8 cellular contexts compared by ENCODE assay signal in genomic region chr1:155083865-155084721, GRCh38. TPM values are rescaled to one million over a fixed set of nuclear protein-coding genes. Genes with fewer than 3 reads are reported as not detected.
DNase-seq lines count a peak whose midpoint lies in the region; ATAC-seq, FAIRE-seq and TF ChIP-seq lines count a peak whose summit lies in the region.

No MANE protein-coding gene starts in this region.

- H3K27me3 ChIP-seq in CD8-positive, alpha-beta memory T cell (ENCODE audit: insufficient read depth, low read length, poor library complexity, severe bottlenecking), result peaks cover 43% of the 10 kb centered on the region
- peaks cover 26 to 52% of the 10 kb centered on the region in 2 experiments for H3K27me3 ChIP-seq in HepG2 (ENCODE audit: control insufficient read depth in 1 of 2, insufficient read depth in 2 of 2, low read length in 2 of 2)
- peaks cover 51% of the 10 kb centered on the region for H3K27me3 ChIP-seq in transverse colon

- ATAC-seq in GM18511 (IDR thresholded peaks at IDR 0.05; ENCODE audit: unreplicated experiment), result peak; percentile 2
- peak; percentile 2 for ATAC-seq in HepG2
- no peak for ATAC-seq in HG02938 (IDR thresholded peaks at IDR 0.05; ENCODE audit: unreplicated experiment)

- peaks cover 0 to 2% (median 0%) of the 10 kb centered on the region in 5 donors for H3K9me3 Mint-ChIP-seq in CD8-positive, alpha-beta memory T cell

- no peak overlapping the region for H3K9ac ChIP-seq in HepG2 (ENCODE audit: insufficient read depth, low read depth, low read length)

- no peaks in the 10 kb centered on the region for H3K36me3 ChIP-seq in CD8-positive, alpha-beta memory T cell (ENCODE audit: insufficient read depth, low read length)
- H3K36me3 ChIP-seq in HepG2 (replicated peaks in 1 of 2; ENCODE audit: control insufficient read depth in 1 of 2, insufficient read depth in 2 of 2, low read length in 2 of 2) (no peaks in the 10 kb centered on the region), transverse colon (no peaks in the 10 kb centered on the region)

- H3K9me3 ChIP-seq in CD8-positive, alpha-beta memory T cell (ENCODE audit: low read length), result no peaks in the 10 kb centered on the region
- H3K9me3 ChIP-seq in HepG2 (ENCODE audit: low read length), result no peaks in the 10 kb centered on the region
- no peaks in the 10 kb centered on the region for H3K9me3 ChIP-seq in transverse colon

- peaks cover 4% of the 10 kb centered on the region; the same call in 1 of the 2 replicates for H4K20me1 ChIP-seq in HepG2 (ENCODE audit: insufficient read depth, low read length)

- peaks cover 65% of the 10 kb centered on the region for H3K4me1 ChIP-seq in CD8-positive, alpha-beta memory T cell (ENCODE audit: insufficient read depth, low read length)
- peaks cover 91% of the 10 kb centered on the region for H3K4me1 ChIP-seq in HepG2 (ENCODE audit: insufficient read depth, low read length)
- peaks cover 50 to 68% (median 65%) of the 10 kb centered on the region in 4 donors for H3K4me1 ChIP-seq in transverse colon

- H3K36me3 Mint-ChIP-seq in CD8-positive, alpha-beta memory T cell, result peaks cover 0 to 5% (median 2%) of the 10 kb centered on the region in 3 donors

- TF ChIP-seq EP300 in HepG2 (IDR thresholded peaks at IDR 0.05; ENCODE audit: low read depth in 2 of 2, low read length in 2 of 2) (no peak), HepG2 (CRISPR knock-in tag; IDR thresholded peaks at IDR 0.05; ENCODE audit: borderline replicate concordance) (no peak), transverse colon (IDR thresholded peaks at IDR 0.05; ENCODE audit: low read depth) (no peak)

- CTCF ChIA-PET in CD8-positive, alpha-beta memory T cell (lab: Charles Lee), result interaction anchor here (0.8 to 4.8 kb wide), 25 partner anchors 8 to 525 kb away, joined by 3 to 107 read pairs (median 5); partner anchors contain the start of genes ADAM15, DPM3, EFNA4 and FLAD1
- CTCF ChIA-PET in HepG2 (lab: Yijun Ruan, JAX; ENCODE audit: low intra/inter-chr PET ratio, low total read pairs), result interaction anchor here (0.8 to 2.9 kb wide), 8 partner anchors 13 to 83 kb away, joined by 3 to 39 read pairs (median 4); partner anchors contain the start of genes ADAM15, EFNA4 and ZBTB7B

- WGBS in HepG2 (ENCODE audit: low lambda C conversion rate), result 27% methylated on average over 11 of the region's 21 CpGs
- WGBS in transverse colon (ENCODE audit: low coverage in 1 of 2), 2 donors, result 3 to 20% methylated on average over 4 to 21 of the region's 21 CpGs

- peak overlapping the region; percentile 99 for H3K4me3 ChIP-seq in CD8-positive, alpha-beta memory T cell (ENCODE audit: low read length)
- H3K4me3 ChIP-seq in astrocyte of the spinal cord (ENCODE audit: low read depth, low read length), result peak overlapping the region; percentile 78
- peak overlapping the region in 2 of 3 experiments; percentile 75 to 89; a peak in 3 of 6 replicates for H3K4me3 ChIP-seq in HepG2 (replicated peaks in 1 of 3; ENCODE audit: insufficient read depth in 1 of 3, low read depth in 2 of 3, low read length in 3 of 3)
- H3K4me3 ChIP-seq in transverse colon, result peak overlapping the region in 2 of 4 donors; percentile 58 to 78

- H3K79me2 ChIP-seq in HepG2 (ENCODE audit: insufficient read depth, low read length), result no peaks in the 10 kb centered on the region

- FAIRE-seq in HepG2 (lab: Jason Lieb, UNC), result no peak

- POLR2A ChIA-PET in CD8-positive, alpha-beta memory T cell (lab: Charles Lee), result interaction anchor here (1.0 to 2.2 kb wide), 6 partner anchors 13 to 110 kb away, joined by 3 to 15 read pairs (median 4); partner anchors contain the start of gene EFNA4
- POLR2A ChIA-PET in HepG2 (lab: Yijun Ruan, JAX), result interaction anchor here (0.8 to 2.7 kb wide), 13 partner anchors 9 to 123 kb away, joined by 3 to 19 read pairs (median 5); partner anchors contain the start of genes EFNA4 and KRTCAP2

- intact Hi-C loops in HepG2 (cut with micrococcal nuclease; ENCODE audit: unreplicated experiment) (loop anchor here (1.0 to 10.0 kb wide), 3 partner anchors 22 to 179 kb away; no protein-coding TSS in a partner anchor), transverse colon (cut with DNase I; ENCODE audit: low total_unique reads) (loop anchor here (1.0 to 10.0 kb wide), 2 partner anchors 21 to 599 kb away; partner anchors contain the start of gene EFNA4)

- H3K4me3 Mint-ChIP-seq in CD8-positive, alpha-beta memory T cell, result peak overlapping the region; percentile 86 to 98 (median 92)

- H3K27ac ChIP-seq in CD8-positive, alpha-beta memory T cell (ENCODE audit: low read depth, low read length), result no peak overlapping the region
- H3K27ac ChIP-seq in HepG2 (ENCODE audit: extremely low read length, insufficient read depth, low read length) (no peak overlapping the region), transverse colon (peak overlapping the region; percentile 90 to 94 (median 92))

- H3K4me2 ChIP-seq in HepG2 (ENCODE audit: low read depth, low read length), result peak overlapping the region; percentile 98

- H3K27me3 Mint-ChIP-seq in CD8-positive, alpha-beta memory T cell, result peaks cover 39 to 44% of the 10 kb centered on the region in 2 donors

- BruUV-seq in HepG2 (replicated peaks; lab: Mats Ljungman, UMichigan), result no TSS peak

- no peak overlapping the region for H2AFZ ChIP-seq in HepG2 (ENCODE audit: low read length)

- H3K27ac Mint-ChIP-seq in CD8-positive, alpha-beta memory T cell, result peak overlapping the region in 6 of 8 donors; percentile 17 to 97 (median 82)

- in situ Hi-C loops in astrocyte of the spinal cord (cut with HindIII; ENCODE audit: low sequenced_read_pairs), result no loop called here
- in situ Hi-C loops in HepG2 (cut with HindIII; ENCODE audit: extremely low pct_ligation_motif_present, low pct_unique_long_range_greater_than_20kb), result no loop called here
- in situ Hi-C loops in transverse colon (cut with MboI; ENCODE audit: low pct_ligation_motif_present in 1 of 4, low pct_unique_long_range_greater_than_20kb in 1 of 4, low sequenced_read_pairs in 3 of 4), result no loop called here

- TF ChIP-seq RAD21 in HepG2 (CRISPR knock-in tag; IDR thresholded peaks at IDR 0.05), result no peak

- H3K4me1 Mint-ChIP-seq in CD8-positive, alpha-beta memory T cell, result peaks cover 41 to 59% (median 44%) of the 10 kb centered on the region in 3 donors

- peak in 1 of 5 donors; percentile 58 for DNase-seq in CD8-positive, alpha-beta memory T cell
- DNase-seq in NCI-H526 (lab: John Stamatoyannopoulos, UW), result peak; percentile 83 to 84
- no peak for DNase-seq in astrocyte of the spinal cord (ENCODE audit: low read depth, low spot score)
- DNase-seq in HepG2 (ENCODE audit: low spot score), result peak; percentile 44
- peak; percentile 72 for DNase-seq in transverse colon
- DNase-seq in activated CD4-positive, CD25-positive, alpha-beta regulatory T cell (lab: John Stamatoyannopoulos, UW), result no peak

- TF ChIP-seq CTCF in astrocyte of the spinal cord (IDR thresholded peaks at IDR 0.05; ENCODE audit: low read depth, low read length), result peak; percentile 43
- TF ChIP-seq CTCF in HepG2 (CRISPR knock-in tag; IDR thresholded peaks at IDR 0.05), result peak; percentile 41
- TF ChIP-seq CTCF in transverse colon (IDR thresholded peaks at IDR 0.05), result no peak

- TF ChIP-seq POLR2A in HepG2 (IDR thresholded peaks at IDR 0.05; ENCODE audit: insufficient read depth in 1 of 2, low read depth in 2 of 2, low read length in 2 of 2) (no peak), transverse colon (IDR thresholded peaks at IDR 0.05) (no peak)

RNA-seq across cellular contexts. Expression of gene EFNA3, which starts 5.5 kb away (rescaled TPM):
- 1 to 10 TPM in 1 of 2 experiments, under 1 TPM in 1; 0.94 to 1.4 TPM for total RNA-seq in CD8-positive, alpha-beta memory T cell
- 1.0 TPM for polyA plus RNA-seq in CD8-positive, alpha-beta memory T cell
- total RNA-seq in HepG2 (2016; rRNA removed; fragmentation: Illumina TruSeq; extraction: Trizol), result 1.0 and 1.6 TPM in 2 replicates
- total RNA-seq in HepG2 (2016; cell fraction: cytosol; rRNA removed; fragmentation: Illumina TruSeq; extraction: Trizol; ENCODE audit: low read depth), result 0.62 and 0.71 TPM in 2 replicates
- 1.1 and 1.4 TPM in 2 replicates for total RNA-seq in HepG2 (2016; cell fraction: insoluble cytoplasmic fraction; rRNA removed; fragmentation: Illumina TruSeq; extraction: Trizol)
- total RNA-seq in HepG2 (2016; cell fraction: membrane; rRNA removed; fragmentation: Illumina TruSeq; extraction: Trizol), result 1.1 TPM in 2 replicates
- total RNA-seq in HepG2 (2016; cell fraction: nucleus; rRNA removed; fragmentation: Illumina TruSeq; extraction: Trizol), result 0.22 and 0.34 TPM in 2 replicates
- polyA plus RNA-seq in HepG2 (2011; rRNA removed), result 5.7 and 6.8 TPM in 2 replicates
- polyA plus RNA-seq in HepG2 (2011; cell fraction: cytosol; rRNA removed), result 3.6 and 6.1 TPM in 2 replicates
- polyA plus RNA-seq in HepG2 (2011; cell fraction: nucleus; rRNA removed), result 6.0 and 6.7 TPM in 2 replicates
- 4.7 and 5.0 TPM in 2 replicates for polyA plus RNA-seq in HepG2 (2012)
- 0.71 and 0.87 TPM in 2 replicates for polyA plus RNA-seq in HepG2 (2016; cell fraction: cytosol; fragmentation: Illumina TruSeq; extraction: Trizol; ENCODE audit: low read depth)
- polyA plus RNA-seq in HepG2 (2016; cell fraction: insoluble cytoplasmic fraction; fragmentation: Illumina TruSeq; extraction: Trizol; ENCODE audit: low read depth), result 1.6 and 1.7 TPM in 2 replicates
- polyA plus RNA-seq in HepG2 (2016; cell fraction: membrane; fragmentation: Illumina TruSeq; extraction: Trizol; ENCODE audit: low read depth), result 0.94 and 1.0 TPM in 2 replicates
- 1.4 and 2.1 TPM in 2 replicates for polyA plus RNA-seq in HepG2 (2016; cell fraction: nucleus; fragmentation: Illumina TruSeq; extraction: Trizol; ENCODE audit: insufficient read depth, low read depth)
- polyA minus RNA-seq in HepG2 (2011; rRNA and poly(A)+ RNA removed; ENCODE audit: low replicate concordance), result 8.7 and 10.6 TPM in 2 replicates
- polyA minus RNA-seq in HepG2 (2011; cell fraction: cytosol; rRNA and poly(A)+ RNA removed), result 1.8 and 2.5 TPM in 2 replicates
- polyA minus RNA-seq in HepG2 (2011; cell fraction: nucleus; rRNA and poly(A)+ RNA removed), result 1.2 TPM in 1 of 2 replicates, not detected in the other
- 1 to 10 TPM; 3.4 to 7.9 (median 7.2) TPM for total RNA-seq in transverse colon

RNA-seq across cellular contexts. Expression of gene EFNA4, which starts 20.6 kb away (rescaled TPM):
- 1 to 10 TPM; 3.4 to 3.7 TPM for total RNA-seq in CD8-positive, alpha-beta memory T cell
- polyA plus RNA-seq in CD8-positive, alpha-beta memory T cell, result 3.0 TPM
- 9.3 and 17.2 TPM in 2 replicates for total RNA-seq in HepG2 (2016; rRNA removed; fragmentation: Illumina TruSeq; extraction: Trizol)
- 7.3 and 8.5 TPM in 2 replicates for total RNA-seq in HepG2 (2016; cell fraction: cytosol; rRNA removed; fragmentation: Illumina TruSeq; extraction: Trizol; ENCODE audit: low read depth)
- total RNA-seq in HepG2 (2016; cell fraction: insoluble cytoplasmic fraction; rRNA removed; fragmentation: Illumina TruSeq; extraction: Trizol), result 11.0 and 17.1 TPM in 2 replicates
- 8.8 and 11.0 TPM in 2 replicates for total RNA-seq in HepG2 (2016; cell fraction: membrane; rRNA removed; fragmentation: Illumina TruSeq; extraction: Trizol)
- 11.6 and 14.7 TPM in 2 replicates for total RNA-seq in HepG2 (2016; cell fraction: nucleus; rRNA removed; fragmentation: Illumina TruSeq; extraction: Trizol)
- polyA plus RNA-seq in HepG2 (2011; rRNA removed), result 12.0 and 13.9 TPM in 2 replicates
- 10.6 and 13.8 TPM in 2 replicates for polyA plus RNA-seq in HepG2 (2011; cell fraction: cytosol; rRNA removed)
- 8.4 and 8.6 TPM in 2 replicates for polyA plus RNA-seq in HepG2 (2011; cell fraction: nucleus; rRNA removed)
- 6.5 and 7.0 TPM in 2 replicates for polyA plus RNA-seq in HepG2 (2012)
- polyA plus RNA-seq in HepG2 (2016; cell fraction: cytosol; fragmentation: Illumina TruSeq; extraction: Trizol; ENCODE audit: low read depth), result 3.8 and 4.4 TPM in 2 replicates
- polyA plus RNA-seq in HepG2 (2016; cell fraction: insoluble cytoplasmic fraction; fragmentation: Illumina TruSeq; extraction: Trizol; ENCODE audit: low read depth), result 9.8 and 11.5 TPM in 2 replicates
- polyA plus RNA-seq in HepG2 (2016; cell fraction: membrane; fragmentation: Illumina TruSeq; extraction: Trizol; ENCODE audit: low read depth), result 5.1 and 5.2 TPM in 2 replicates
- polyA plus RNA-seq in HepG2 (2016; cell fraction: nucleus; fragmentation: Illumina TruSeq; extraction: Trizol; ENCODE audit: insufficient read depth, low read depth), result 25.7 and 27.9 TPM in 2 replicates
- 11.1 and 12.4 TPM in 2 replicates for polyA minus RNA-seq in HepG2 (2011; rRNA and poly(A)+ RNA removed; ENCODE audit: low replicate concordance)
- polyA minus RNA-seq in HepG2 (2011; cell fraction: cytosol; rRNA and poly(A)+ RNA removed), result 4.8 and 5.1 TPM in 2 replicates
- polyA minus RNA-seq in HepG2 (2011; cell fraction: nucleus; rRNA and poly(A)+ RNA removed), result 2.4 and 3.6 TPM in 2 replicates
- total RNA-seq in transverse colon, result 10 to 100 TPM; 18.3 to 57.2 (median 37.2) TPM

RNA-seq across cellular contexts. Expression of gene ADAM15, which starts 33.0 kb away (rescaled TPM):
- 10 to 100 TPM; 34.5 to 36.9 TPM for total RNA-seq in CD8-positive, alpha-beta memory T cell
- polyA plus RNA-seq in CD8-positive, alpha-beta memory T cell, result 15.3 TPM
- total RNA-seq in HepG2 (2016; rRNA removed; fragmentation: Illumina TruSeq; extraction: Trizol) (12.3 and 25.6 TPM in 2 replicates), transverse colon (100 to 1,000 TPM in 3 of 4 donors, 10 to 100 TPM in 1; 90.6 to 196 (median 115) TPM)
- total RNA-seq in HepG2 (2016; cell fraction: cytosol; rRNA removed; fragmentation: Illumina TruSeq; extraction: Trizol; ENCODE audit: low read depth), result 9.4 and 10.0 TPM in 2 replicates
- total RNA-seq in HepG2 (2016; cell fraction: insoluble cytoplasmic fraction; rRNA removed; fragmentation: Illumina TruSeq; extraction: Trizol), result 11.8 and 25.5 TPM in 2 replicates
- 12.6 and 15.4 TPM in 2 replicates for total RNA-seq in HepG2 (2016; cell fraction: membrane; rRNA removed; fragmentation: Illumina TruSeq; extraction: Trizol)
- 22.9 and 27.4 TPM in 2 replicates for total RNA-seq in HepG2 (2016; cell fraction: nucleus; rRNA removed; fragmentation: Illumina TruSeq; extraction: Trizol)
- 17.9 and 24.0 TPM in 2 replicates for polyA plus RNA-seq in HepG2 (2011; rRNA removed)
- polyA plus RNA-seq in HepG2 (2011; cell fraction: cytosol; rRNA removed), result 12.5 and 21.6 TPM in 2 replicates
- polyA plus RNA-seq in HepG2 (2011; cell fraction: nucleus; rRNA removed), result 100 and 115 TPM in 2 replicates
- polyA plus RNA-seq in HepG2 (2012), result 14.8 and 20.2 TPM in 2 replicates
- 8.0 and 8.2 TPM in 2 replicates for polyA plus RNA-seq in HepG2 (2016; cell fraction: cytosol; fragmentation: Illumina TruSeq; extraction: Trizol; ENCODE audit: low read depth)
- 10.2 and 14.0 TPM in 2 replicates for polyA plus RNA-seq in HepG2 (2016; cell fraction: insoluble cytoplasmic fraction; fragmentation: Illumina TruSeq; extraction: Trizol; ENCODE audit: low read depth)
- polyA plus RNA-seq in HepG2 (2016; cell fraction: membrane; fragmentation: Illumina TruSeq; extraction: Trizol; ENCODE audit: low read depth), result 11.2 and 16.1 TPM in 2 replicates
- polyA plus RNA-seq in HepG2 (2016; cell fraction: nucleus; fragmentation: Illumina TruSeq; extraction: Trizol; ENCODE audit: insufficient read depth, low read depth), result 65.2 and 66.0 TPM in 2 replicates
- polyA minus RNA-seq in HepG2 (2011; rRNA and poly(A)+ RNA removed; ENCODE audit: low replicate concordance), result 69.0 and 416 TPM in 2 replicates
- polyA minus RNA-seq in HepG2 (2011; cell fraction: cytosol; rRNA and poly(A)+ RNA removed), result 13.6 and 23.7 TPM in 2 replicates
- 19.4 and 22.5 TPM in 2 replicates for polyA minus RNA-seq in HepG2 (2011; cell fraction: nucleus; rRNA and poly(A)+ RNA removed)

RNA-seq across cellular contexts. Expression of gene EFNA1, which starts 43.6 kb away (rescaled TPM):
- under 1 TPM; 0.16 to 0.31 TPM for total RNA-seq in CD8-positive, alpha-beta memory T cell
- polyA plus RNA-seq in CD8-positive, alpha-beta memory T cell, result 1.3 TPM
- total RNA-seq in HepG2 (2016; rRNA removed; fragmentation: Illumina TruSeq; extraction: Trizol) (41.2 and 81.8 TPM in 2 replicates), transverse colon (100 to 1,000 TPM in 1 of 4 donors, 10 to 100 TPM in 3; 18.5 to 108 (median 62.7) TPM)
- total RNA-seq in HepG2 (2016; cell fraction: cytosol; rRNA removed; fragmentation: Illumina TruSeq; extraction: Trizol; ENCODE audit: low read depth), result 20.3 and 22.5 TPM in 2 replicates
- 43.8 and 83.7 TPM in 2 replicates for total RNA-seq in HepG2 (2016; cell fraction: insoluble cytoplasmic fraction; rRNA removed; fragmentation: Illumina TruSeq; extraction: Trizol)
- total RNA-seq in HepG2 (2016; cell fraction: membrane; rRNA removed; fragmentation: Illumina TruSeq; extraction: Trizol), result 37.3 and 39.8 TPM in 2 replicates
- 83.6 and 87.9 TPM in 2 replicates for total RNA-seq in HepG2 (2016; cell fraction: nucleus; rRNA removed; fragmentation: Illumina TruSeq; extraction: Trizol)
- polyA plus RNA-seq in HepG2 (2011; rRNA removed), result 874 and 1,163 TPM in 2 replicates
- 750 and 916 TPM in 2 replicates for polyA plus RNA-seq in HepG2 (2011; cell fraction: cytosol; rRNA removed)
- 390 and 585 TPM in 2 replicates for polyA plus RNA-seq in HepG2 (2011; cell fraction: nucleus; rRNA removed)
- polyA plus RNA-seq in HepG2 (2012), result 254 and 427 TPM in 2 replicates
- 16.7 and 18.6 TPM in 2 replicates for polyA plus RNA-seq in HepG2 (2016; cell fraction: cytosol; fragmentation: Illumina TruSeq; extraction: Trizol; ENCODE audit: low read depth)
- 45.4 and 47.8 TPM in 2 replicates for polyA plus RNA-seq in HepG2 (2016; cell fraction: insoluble cytoplasmic fraction; fragmentation: Illumina TruSeq; extraction: Trizol; ENCODE audit: low read depth)
- polyA plus RNA-seq in HepG2 (2016; cell fraction: membrane; fragmentation: Illumina TruSeq; extraction: Trizol; ENCODE audit: low read depth), result 25.2 and 27.9 TPM in 2 replicates
- polyA plus RNA-seq in HepG2 (2016; cell fraction: nucleus; fragmentation: Illumina TruSeq; extraction: Trizol; ENCODE audit: insufficient read depth, low read depth), result 175 and 184 TPM in 2 replicates
- 139 and 593 TPM in 2 replicates for polyA minus RNA-seq in HepG2 (2011; rRNA and poly(A)+ RNA removed; ENCODE audit: low replicate concordance)
- 195 and 264 TPM in 2 replicates for polyA minus RNA-seq in HepG2 (2011; cell fraction: cytosol; rRNA and poly(A)+ RNA removed)
- 72.6 and 120 TPM in 2 replicates for polyA minus RNA-seq in HepG2 (2011; cell fraction: nucleus; rRNA and poly(A)+ RNA removed)

RNA-seq across cellular contexts. Expression of gene DCST1, which starts 50.5 kb away (rescaled TPM):
- total RNA-seq in CD8-positive, alpha-beta memory T cell, result not detected
- polyA plus RNA-seq in CD8-positive, alpha-beta memory T cell, result not detected
- total RNA-seq in HepG2 (2016; rRNA removed; fragmentation: Illumina TruSeq; extraction: Trizol) (not detected in 2 replicates), transverse colon (under 1 TPM in 2 of 4 donors, not detected in 2; 0.32 to 0.41 TPM)
- not detected in 2 replicates for total RNA-seq in HepG2 (2016; cell fraction: cytosol; rRNA removed; fragmentation: Illumina TruSeq; extraction: Trizol; ENCODE audit: low read depth)
- not detected in 2 replicates for total RNA-seq in HepG2 (2016; cell fraction: insoluble cytoplasmic fraction; rRNA removed; fragmentation: Illumina TruSeq; extraction: Trizol)
- not detected in 2 replicates for total RNA-seq in HepG2 (2016; cell fraction: membrane; rRNA removed; fragmentation: Illumina TruSeq; extraction: Trizol)
- total RNA-seq in HepG2 (2016; cell fraction: nucleus; rRNA removed; fragmentation: Illumina TruSeq; extraction: Trizol), result not detected in 2 replicates
- 0.04 TPM in 1 of 2 replicates, not detected in the other for polyA plus RNA-seq in HepG2 (2011; rRNA removed)
- polyA plus RNA-seq in HepG2 (2011; cell fraction: cytosol; rRNA removed), result not detected in 2 replicates
- 0.19 and 0.24 TPM in 2 replicates for polyA plus RNA-seq in HepG2 (2011; cell fraction: nucleus; rRNA removed)
- not detected in 2 replicates for polyA plus RNA-seq in HepG2 (2012)
- not detected in 2 replicates for polyA plus RNA-seq in HepG2 (2016; cell fraction: cytosol; fragmentation: Illumina TruSeq; extraction: Trizol; ENCODE audit: low read depth)
- polyA plus RNA-seq in HepG2 (2016; cell fraction: insoluble cytoplasmic fraction; fragmentation: Illumina TruSeq; extraction: Trizol; ENCODE audit: low read depth), result not detected in 2 replicates
- not detected in 2 replicates for polyA plus RNA-seq in HepG2 (2016; cell fraction: membrane; fragmentation: Illumina TruSeq; extraction: Trizol; ENCODE audit: low read depth)
- polyA plus RNA-seq in HepG2 (2016; cell fraction: nucleus; fragmentation: Illumina TruSeq; extraction: Trizol; ENCODE audit: insufficient read depth, low read depth), result not detected in 2 replicates
- not detected in 2 replicates for polyA minus RNA-seq in HepG2 (2011; rRNA and poly(A)+ RNA removed; ENCODE audit: low replicate concordance)
- not detected in 2 replicates for polyA minus RNA-seq in HepG2 (2011; cell fraction: cytosol; rRNA and poly(A)+ RNA removed)
- not detected in 2 replicates for polyA minus RNA-seq in HepG2 (2011; cell fraction: nucleus; rRNA and poly(A)+ RNA removed)

Comparison
In these comparisons a context has a peak if more than half of its experiments do, and no peak if none do; other contexts are left out.
1. DNase-seq: peak in NCI-H526 (2 of 2), HepG2 (single experiment) and transverse colon (single experiment); none in astrocyte of the spinal cord (single experiment) and activated CD4-positive, CD25-positive, alpha-beta regulatory T cell (0 of 4).
2. H3K27ac ChIP-seq: peak in transverse colon (4 of 4); none in CD8-positive, alpha-beta memory T cell (single experiment) and HepG2 (single experiment).
3. CTCF ChIP-seq: peak in astrocyte of the spinal cord (single experiment) and HepG2 (single experiment); none in transverse colon (0 of 5).